18 cellular contexts compared by ENCODE assay signal in genomic region chr16:17138801-17139200, GRCh38.
DNase-seq lines count a peak whose midpoint lies in the region; TF ChIP-seq lines count a peak whose summit lies in the region.
"Had no signal": no experiment of that assay in that cellular context is flagged by ENCODE, and none has a peak within 500 bp of the region (broad histone marks: within the 10 kb centered on the region; RNA-seq: fewer than 3 reads in every experiment).

No MANE protein-coding gene starts in this region.

- H3K4me3 ChIP-seq in endodermal cell (ENCODE audit: low read length) = no peak overlapping the region
- H3K4me3 ChIP-seq in osteoblast (ENCODE audit: insufficient read depth, low read length) = no peak overlapping the region
- H3K4me3 ChIP-seq in suprapubic skin = no peak overlapping the region
- H3K4me3 ChIP-seq: BLaER1 treated with 17β-estradiol and CSF1 and Interleukin-3, amounts not matched to agents 10 nM and 100 nM; pancreas; thyroid gland had no signal

- H2AFZ ChIP-seq in osteoblast (ENCODE audit: low read length) = no peak overlapping the region

- 64 to 83% methylated on average over 4 of the region's 4 CpGs for WGBS in endodermal cell (ENCODE audit: insufficient coverage in 1 of 2, insufficient read length in 1 of 2), 2 experiments
- 83% methylated on average over 4 of the region's 4 CpGs for WGBS in suprapubic skin

- H3K79me2 ChIP-seq in osteoblast (ENCODE audit: insufficient read depth, low read length) = no peaks in the 10 kb centered on the region

- TF ChIP-seq EP300 in suprapubic skin (IDR thresholded peaks at IDR 0.05) = no peak

- H3K9me3 ChIP-seq in endodermal cell (ENCODE audit: control insufficient read depth, low read length) = no peaks in the 10 kb centered on the region
- no peaks in the 10 kb centered on the region for H3K9me3 ChIP-seq in osteoblast (ENCODE audit: low read depth, low read length)
- H3K9me3 ChIP-seq in suprapubic skin = no peaks in the 10 kb centered on the region
- H3K9me3 ChIP-seq: BLaER1 treated with 17β-estradiol and CSF1 and Interleukin-3, amounts not matched to agents 10 nM and 100 nM; pancreas; thyroid gland had no signal

- no peaks in the 10 kb centered on the region for H3K4me1 Mint-ChIP-seq in endodermal cell

- H3K36me3 Mint-ChIP-seq in endodermal cell (ENCODE audit: low read depth) = peaks cover 17% of the 10 kb centered on the region

- no peak overlapping the region for H3K4me2 ChIP-seq in osteoblast (ENCODE audit: insufficient read depth, low read length)
- H3K4me2 ChIP-seq: BLaER1 treated with 17β-estradiol and CSF1 and Interleukin-3, amounts not matched to agents 10 nM and 100 nM had no signal

- TF ChIP-seq CTCF in endodermal cell (conservative IDR thresholded peaks at IDR 0.05) (no peak), osteoblast (IDR thresholded peaks at IDR 0.05; ENCODE audit: extremely low read depth, low read depth, low read length) (no peak), suprapubic skin (IDR thresholded peaks at IDR 0.05) (no peak)

- no peaks in the 10 kb centered on the region for H3K9me3 Mint-ChIP-seq in endodermal cell
- H3K9me3 Mint-ChIP-seq: activated T-helper 1 cell treated with anti-CD3 and anti-CD28 coated beads, Interleukin-12 subunit alpha, Interleukin-12 subunit beta, Interleukin-2, Interleukin-4 antibody, amounts not matched to agents 30 ng/mL and 10 ng/mL and 1 ng/mL, durations not matched to agents 14 hours and 24 hours and 36 hours had no signal

- H3K27me3 Mint-ChIP-seq in endodermal cell (ENCODE audit: insufficient read depth) = no peaks in the 10 kb centered on the region

- DNase-seq in ELR (ENCODE audit: low read depth) (peak; percentile 10), KBM-7 (peak; percentile 12), endodermal cell (peak; percentile 83), osteoblast (ENCODE audit: insufficient read length, low spot score, missing footprints) (peak; percentile 68), SHP77 (lab: John Stamatoyannopoulos, UW) (no peak), suprapubic skin (ENCODE audit: low spot score in 2 of 2) (no peak), HUDEP-2 (lab: John Stamatoyannopoulos, UW; ENCODE audit: unreplicated experiment in 76 of 76) (no peak)
- DNase-seq: activated CD8-positive, alpha-beta T cell treated with anti-CD3 and anti-CD28 coated beads, Interleukin-2, amount 10 ng/mL, durations not matched to agents 7 days and 5 days; hypothalamus; MV-4-11; NCI-H2081 treated with DMSO at 0.1 percent for 48 hours; NCI-H526; pancreas; small intestine; thyroid gland had no signal

- no peak overlapping the region for H3K9ac ChIP-seq in endodermal cell (ENCODE audit: extremely low read depth, low read length, poor library complexity, severe bottlenecking)
- H3K9ac ChIP-seq: BLaER1 treated with 17β-estradiol and CSF1 and Interleukin-3, amounts not matched to agents 10 nM and 100 nM had no signal

- in situ Hi-C loops in KBM-7 (cut with MboI; ENCODE audit: low pct_unique_long_range_greater_than_20kb, low sequenced_read_pairs) = no loop called here

- no peak overlapping the region for H3K27ac Mint-ChIP-seq in endodermal cell
- H3K27ac Mint-ChIP-seq: activated CD8-positive, alpha-beta T cell treated with anti-CD3 and anti-CD28 coated beads, Interleukin-2, amount 10 ng/mL, durations not matched to agents 7 days and 5 days; activated T-helper 1 cell treated with anti-CD3 and anti-CD28 coated beads, Interleukin-12 subunit alpha, Interleukin-12 subunit beta, Interleukin-2, Interleukin-4 antibody, amounts not matched to agents 30 ng/mL and 10 ng/mL and 1 ng/mL, durations not matched to agents 14 hours and 24 hours and 36 hours had no signal

- no peak overlapping the region for H3K4me3 Mint-ChIP-seq in endodermal cell
- H3K4me3 Mint-ChIP-seq: activated CD8-positive, alpha-beta T cell treated with anti-CD3 and anti-CD28 coated beads, Interleukin-2, amount 10 ng/mL, durations not matched to agents 7 days and 5 days; activated T-helper 1 cell treated with anti-CD3 and anti-CD28 coated beads, Interleukin-12 subunit alpha, Interleukin-12 subunit beta, Interleukin-2, Interleukin-4 antibody, amounts not matched to agents 30 ng/mL and 10 ng/mL and 1 ng/mL, durations not matched to agents 14 hours and 24 hours and 36 hours had no signal

- no peak for TF ChIP-seq POLR2A in suprapubic skin (IDR thresholded peaks at IDR 0.05)

- peaks cover 5% of the 10 kb centered on the region for H3K36me3 ChIP-seq in endodermal cell (ENCODE audit: control insufficient read depth, insufficient read depth, low read length)
- peaks cover 14% of the 10 kb centered on the region for H3K36me3 ChIP-seq in osteoblast (ENCODE audit: insufficient read depth, low read length)
- peaks cover 50% of the 10 kb centered on the region for H3K36me3 ChIP-seq in suprapubic skin
- H3K36me3 ChIP-seq: pancreas had no signal

- H3K27ac ChIP-seq in endodermal cell (ENCODE audit: low read depth, low read length) = no peak overlapping the region
- no peak overlapping the region for H3K27ac ChIP-seq in osteoblast (ENCODE audit: low read depth, low read length)
- no peak overlapping the region for H3K27ac ChIP-seq in suprapubic skin
- H3K27ac ChIP-seq: BLaER1 treated with 17β-estradiol and CSF1 and Interleukin-3, amounts not matched to agents 10 nM and 100 nM; pancreas; thyroid gland; VCaP had no signal

- H3K27me3 ChIP-seq in endodermal cell (ENCODE audit: control insufficient read depth, insufficient read depth, low read length, poor library complexity, severe bottlenecking) (no peaks in the 10 kb centered on the region), osteoblast (ENCODE audit: insufficient read depth, low read length) (no peaks in the 10 kb centered on the region), suprapubic skin (no peaks in the 10 kb centered on the region)
- H3K27me3 ChIP-seq: BLaER1 treated with 17β-estradiol and CSF1 and Interleukin-3, amounts not matched to agents 10 nM and 100 nM; pancreas; thyroid gland had no signal

- H4K20me1 ChIP-seq in osteoblast (ENCODE audit: insufficient read depth, low read length) = peaks cover 10% of the 10 kb centered on the region

- no peaks in the 10 kb centered on the region for H3K4me1 ChIP-seq in endodermal cell (ENCODE audit: control insufficient read depth, insufficient read depth, low read length)
- H3K4me1 ChIP-seq in osteoblast (ENCODE audit: insufficient read depth, low read length) = no peaks in the 10 kb centered on the region
- no peaks in the 10 kb centered on the region for H3K4me1 ChIP-seq in suprapubic skin
- H3K4me1 ChIP-seq: BLaER1 treated with 17β-estradiol and CSF1 and Interleukin-3, amounts not matched to agents 10 nM and 100 nM; pancreas; thyroid gland had no signal

Comparison
In these comparisons a context has a peak if more than half of its experiments do, and no peak if none do; other contexts are left out.
1. DNase-seq: peak in ELR (single experiment), KBM-7 (single experiment), endodermal cell (single experiment) and osteoblast (single experiment); none in SHP77 (0 of 2), suprapubic skin (0 of 2) and HUDEP-2 (0 of 76).